8 cellular contexts compared by ENCODE assay signal in genomic region chr3:49553690-49554634, GRCh38. TPM values are rescaled to one million over a fixed set of nuclear protein-coding genes. Genes with fewer than 3 reads are reported as not detected.
DNase-seq lines count a peak whose midpoint lies in the region; ATAC-seq and TF ChIP-seq lines count a peak whose summit lies in the region.

TSS of gene BSN (plus strand) at chr3:49554477. CDS start at chr3:49554603, 126 bp downstream.

- H3K9ac ChIP-seq in liver (ENCODE audit: low read depth in 1 of 2, low read length in 2 of 2), result peak within 1 kb of the TSS; percentile 4 to 43

- H3K4me1 ChIP-seq in BE2C (no peaks in the 10 kb centered on the region; the same call in 1 of the 2 replicates), liver (ENCODE audit: control insufficient read depth in 4 of 4, insufficient read depth in 4 of 4, low read length in 3 of 4) (peaks cover 7 to 19% (median 13%) of the 10 kb centered on the region in 4 donors)

- H3K9me3 ChIP-seq in BE2C (no peaks in the 10 kb centered on the region), liver (ENCODE audit: control insufficient read depth in 4 of 4, low read length in 3 of 4) (no peaks in the 10 kb centered on the region)

- 7% methylated on average over 77 of the region's 77 CpGs for WGBS in liver

- peak within 1 kb of the TSS; percentile 70 for H3K4me3 Mint-ChIP-seq in dendritic cell treated with granulocyte-macrophage colony-stimulating factor and Interleukin-4, amounts not matched to agents 40 ng/mL and 50 ng/mL, for 4 days

- H3K9me3 Mint-ChIP-seq in dendritic cell treated with granulocyte-macrophage colony-stimulating factor and Interleukin-4, amounts not matched to agents 40 ng/mL and 50 ng/mL, for 4 days, result no peaks in the 10 kb centered on the region

- no peak for TF ChIP-seq RAD21 in liver (IDR thresholded peaks at IDR 0.05)

- peaks cover 15% of the 10 kb centered on the region for H3K4me1 Mint-ChIP-seq in dendritic cell treated with granulocyte-macrophage colony-stimulating factor and Interleukin-4, amounts not matched to agents 40 ng/mL and 50 ng/mL, for 4 days (ENCODE audit: low read depth)

- peak; percentile 75 for ATAC-seq in GM19328 (IDR thresholded peaks at IDR 0.05; ENCODE audit: unreplicated experiment)
- peak; percentile 82 for ATAC-seq in HG03520 (IDR thresholded peaks at IDR 0.05; ENCODE audit: unreplicated experiment)

- peaks cover 68% of the 10 kb centered on the region for H3K27me3 Mint-ChIP-seq in dendritic cell treated with granulocyte-macrophage colony-stimulating factor and Interleukin-4, amounts not matched to agents 40 ng/mL and 50 ng/mL, for 4 days

- H3K4me3 ChIP-seq in BE2C (ENCODE audit: low read depth, low read length), result peak within 1 kb of the TSS; percentile 81
- H3K4me3 ChIP-seq in liver (ENCODE audit: low read depth in 1 of 3, low read length in 3 of 3), result peak within 1 kb of the TSS; percentile 43 to 89 (median 85)

- TF ChIP-seq CTCF in BE2C (IDR thresholded peaks at IDR 0.05; ENCODE audit: low read depth, low read length) (no peak), liver (IDR thresholded peaks at IDR 0.05; ENCODE audit: low read depth, low read length, missing input control) (no peak)

- H3K27ac ChIP-seq in liver (ENCODE audit: low read depth in 1 of 2, low read length in 2 of 2), result peak within 1 kb of the TSS in 1 of 2 donors; percentile 48

- H3K36me3 ChIP-seq in BE2C (no peaks in the 10 kb centered on the region), liver (ENCODE audit: control insufficient read depth in 4 of 4, insufficient read depth in 3 of 4, low read depth in 1 of 4, low read length in 3 of 4) (no peaks in the 10 kb centered on the region)

- H3K27me3 ChIP-seq in BE2C, result no peaks in the 10 kb centered on the region
- H3K27me3 ChIP-seq in liver (ENCODE audit: control insufficient read depth in 4 of 4, insufficient read depth in 4 of 4, low read length in 3 of 4), result no peaks in the 10 kb centered on the region

- intact Hi-C loops in dendritic cell treated with granulocyte-macrophage colony-stimulating factor and Interleukin-4, amounts not matched to agents 40 ng/mL and 50 ng/mL, for 4 days (cut with micrococcal nuclease), result no loop called here

- no peaks in the 10 kb centered on the region for H3K36me3 Mint-ChIP-seq in dendritic cell treated with granulocyte-macrophage colony-stimulating factor and Interleukin-4, amounts not matched to agents 40 ng/mL and 50 ng/mL, for 4 days (ENCODE audit: low read depth)

- H3K27ac Mint-ChIP-seq in dendritic cell treated with granulocyte-macrophage colony-stimulating factor and Interleukin-4, amounts not matched to agents 40 ng/mL and 50 ng/mL, for 4 days, result no peak within 1 kb of the TSS

- peak; percentile 92 for DNase-seq in BE2C
- DNase-seq in NCI-H526 (lab: John Stamatoyannopoulos, UW), result peak; percentile 78 to 94
- DNase-seq in activated CD4-positive, alpha-beta T cell treated with anti-CD3 and anti-CD28 coated beads, Interleukin-2, amount 50 U/mL, for 4 hours, result peak; percentile 77 to 83
- peak; percentile 91 for DNase-seq in stimulated activated CD4-positive, alpha-beta T cell treated with anti-CD3 and anti-CD28 coated beads, Interleukin-4, amount 100 ng/mL, for 1 hour

TF ChIP-seq in liver, 16 proteins besides CTCF, POLR2A, EP300 and RAD21:
- TF ChIP-seq YY1 (IDR thresholded peaks at IDR 0.05) (no peak), FOXA2 (IDR thresholded peaks at IDR 0.05) (no peak), ATF3 (IDR thresholded peaks at IDR 0.05) (no peak), HNF4A (conservative IDR thresholded peaks at IDR 0.05) (no peak), ZBTB33 (IDR thresholded peaks at IDR 0.05) (no peak), GABPA (IDR thresholded peaks at IDR 0.05 in 1 of 2, conservative IDR thresholded peaks at IDR 0.05 in 1 of 2) (no peak), SP1 (IDR thresholded peaks at IDR 0.05) (no peak), FOXA1 (IDR thresholded peaks at IDR 0.05) (no peak), RXRA (IDR thresholded peaks at IDR 0.05) (no peak), NR2F2 (IDR thresholded peaks at IDR 0.05) (no peak), HNF4G (IDR thresholded peaks at IDR 0.05) (no peak), REST (IDR thresholded peaks at IDR 0.05) (no peak), JUND (IDR thresholded peaks at IDR 0.05) (no peak), MAX (IDR thresholded peaks at IDR 0.05) (no peak), EGR1 (IDR thresholded peaks at IDR 0.05; ENCODE audit: low read depth in 2 of 2) (no peak), TAF1 (conservative IDR thresholded peaks at IDR 0.05) (no peak)

RNA-seq across cellular contexts. Expression of gene BSN, which starts in this region (rescaled TPM):
- polyA plus RNA-seq in BE2C (2012; ENCODE audit: insufficient read depth, insufficient read length, low read depth), result 8.4 TPM
- total RNA-seq in liver, result under 1 TPM; 0.42 to 0.67 TPM
- polyA plus RNA-seq in liver, result under 1 TPM; 0.32 to 0.38 TPM
